In genomic region chr5:43365155-43365554, GRCh38 we compare ENCODE assay signal across 1 cellular context. TPM values are rescaled to one million over a fixed set of nuclear protein-coding genes. Genes with fewer than 3 reads are reported as not detected.
"Had no signal": no experiment of that assay in that cellular context is flagged by ENCODE, and none has a peak within 500 bp of the region (broad histone marks: within the 10 kb centered on the region; RNA-seq: fewer than 3 reads in every experiment).

No MANE protein-coding gene starts in this region.

RNA-seq across cellular contexts. Expression of gene CCL28, which starts 47.0 kb away (rescaled TPM):
- total RNA-seq: HepG2 had no signal
